In genomic region chr2:148935791-148936190, GRCh38 we compare ENCODE assay signal across 17 cellular contexts.
DNase-seq lines count a peak whose midpoint lies in the region; ATAC-seq and TF ChIP-seq lines count a peak whose summit lies in the region.
"Had no signal": no experiment of that assay in that cellular context is flagged by ENCODE, and none has a peak within 500 bp of the region (broad histone marks: within the 10 kb centered on the region; RNA-seq: fewer than 3 reads in every experiment).

No MANE protein-coding gene starts in this region.

- H3K36me3 Mint-ChIP-seq in naive thymus-derived CD8-positive, alpha-beta T cell, result peaks cover 0 to under 1% (median under 1%) of the 10 kb centered on the region in 3 donors

- H3K4me2 ChIP-seq in PC-9, result no peak overlapping the region

- no peaks in the 10 kb centered on the region for H4K20me1 ChIP-seq in PC-9 (ENCODE audit: insufficient read depth)

- H3K9me2 ChIP-seq in PC-9 (ENCODE audit: insufficient read depth), result no peaks in the 10 kb centered on the region

- CTCF ChIA-PET in PC-9 (lab: Charles Lee), result no interaction called here

- no peaks in the 10 kb centered on the region for H3K4me1 ChIP-seq in PC-9 (replicated peaks; ENCODE audit: insufficient read depth)

- no peak for TF ChIP-seq CTCF in PC-9 (conservative IDR thresholded peaks at IDR 0.05)

- no peak overlapping the region for H3K27ac ChIP-seq in PC-9
- H3K27ac ChIP-seq: HL-60 had no signal

- no TSS peak for BruUV-seq in PC-9 (replicated peaks; lab: Mats Ljungman, UMichigan)

- ATAC-seq in naive thymus-derived CD8-positive, alpha-beta T cell, result no peak

- H3K4me3 ChIP-seq in PC-9, result no peak overlapping the region

- no peaks in the 10 kb centered on the region for H3K79me2 ChIP-seq in PC-9 (ENCODE audit: low read depth)

- no peak overlapping the region for H2AFZ ChIP-seq in PC-9

- H3K36me3 ChIP-seq in PC-9 (ENCODE audit: low read depth), result no peaks in the 10 kb centered on the region

- H3K27me3 ChIP-seq in PC-9 (ENCODE audit: insufficient read depth, low read depth), result no peaks in the 10 kb centered on the region

- DNase-seq in EH (ENCODE audit: low read depth) (peak; percentile 23), PC-9 (peak; percentile 11 to 37), amniotic epithelial cell (ENCODE audit: low read depth) (peak; percentile 3), iris pigment epithelial cell (ENCODE audit: low read depth) (peak; percentile 10), AML-193 (lab: John Stamatoyannopoulos, UW) (no peak), iPS-NIHi11 (ENCODE audit: low spot score) (no peak)
- DNase-seq in stimulated activated CD8-positive, alpha-beta memory T cell treated with anti-CD3 and anti-CD28 coated beads, Interleukin-4, amount 100 ng/mL, for 48 hours, result no peak
- no peak for DNase-seq in naive thymus-derived CD8-positive, alpha-beta T cell
- DNase-seq: ACHN; C1 segment of cervical spinal cord; Calu3; CD4-positive, alpha-beta T cell; DMS79; HCEC 1CT; HFFc6 had no signal

- H3F3A ChIP-seq in PC-9 (ENCODE audit: insufficient read depth, low read depth), result peaks cover 2% of the 10 kb centered on the region; the same call in 1 of the 2 replicates

- no peaks in the 10 kb centered on the region for H3K9me3 Mint-ChIP-seq in naive thymus-derived CD8-positive, alpha-beta T cell
- H3K9me3 Mint-ChIP-seq: CD4-positive, alpha-beta T cell; HFFc6 had no signal

- no peaks in the 10 kb centered on the region for H3K9me3 ChIP-seq in PC-9 (ENCODE audit: insufficient read depth, low read depth)

- POLR2A ChIA-PET in PC-9 (lab: Charles Lee; ENCODE audit: unreplicated experiment), result no interaction called here
- POLR2A ChIA-PET in naive thymus-derived CD8-positive, alpha-beta T cell (lab: Charles Lee), result no interaction called here

- no peak overlapping the region for H3K27ac Mint-ChIP-seq in naive thymus-derived CD8-positive, alpha-beta T cell
- H3K27ac Mint-ChIP-seq: B cell; CD4-positive, alpha-beta T cell; HFFc6 had no signal

- intact Hi-C loops in PC-9 (cut with micrococcal nuclease; ENCODE audit: unreplicated experiment), result no loop called here

- no peaks in the 10 kb centered on the region for H3K27me3 Mint-ChIP-seq in naive thymus-derived CD8-positive, alpha-beta T cell
- H3K27me3 Mint-ChIP-seq: B cell; CD4-positive, alpha-beta T cell had no signal

- no peak overlapping the region for H3K4me3 Mint-ChIP-seq in naive thymus-derived CD8-positive, alpha-beta T cell
- H3K4me3 Mint-ChIP-seq: B cell; CD4-positive, alpha-beta T cell; HFFc6 had no signal

- no peaks in the 10 kb centered on the region for H3K4me1 Mint-ChIP-seq in naive thymus-derived CD8-positive, alpha-beta T cell
- H3K4me1 Mint-ChIP-seq: B cell had no signal

Comparison
In these comparisons a context has a peak if more than half of its experiments do, and no peak if none do; other contexts are left out.
1. DNase-seq: peak in EH (single experiment), PC-9 (2 of 2), amniotic epithelial cell (single experiment) and iris pigment epithelial cell (single experiment); none in AML-193 (0 of 2), stimulated activated CD8-positive, alpha-beta memory T cell treated with anti-CD3 and anti-CD28 coated beads, Interleukin-4, amount 100 ng/mL, for 48 hours (single experiment), iPS-NIHi11 (single experiment) and naive thymus-derived CD8-positive, alpha-beta T cell (0 of 10).